ENCODE assay signal across 8 cellular contexts in genomic region chr14:75521415-75522199, GRCh38. TPM values are rescaled to one million over a fixed set of nuclear protein-coding genes. Genes with fewer than 3 reads are reported as not detected.
DNase-seq lines count a peak whose midpoint lies in the region; ATAC-seq and TF ChIP-seq lines count a peak whose summit lies in the region.

No MANE protein-coding gene starts in this region.

- TF ChIP-seq CTCF in endodermal cell (conservative IDR thresholded peaks at IDR 0.05), result no peak
- no peak for TF ChIP-seq CTCF in upper lobe of left lung (IDR thresholded peaks at IDR 0.05)

- peaks cover 65% of the 10 kb centered on the region for H3K4me1 Mint-ChIP-seq in activated naive CD4-positive, alpha-beta T cell treated with anti-CD3 and anti-CD28 coated beads, Interleukin-2, amount 10 ng/mL, durations not matched to agents 7 days and 5 days
- peaks cover 20% of the 10 kb centered on the region for H3K4me1 Mint-ChIP-seq in endodermal cell

- no peaks in the 10 kb centered on the region for H3K9me3 ChIP-seq in KOPT-K1 (ENCODE audit: insufficient read depth, low read length, poor library complexity, severe bottlenecking)
- no peaks in the 10 kb centered on the region for H3K9me3 ChIP-seq in endodermal cell (ENCODE audit: control insufficient read depth, low read length)
- no peaks in the 10 kb centered on the region for H3K9me3 ChIP-seq in upper lobe of left lung

- H3K4me3 ChIP-seq in endodermal cell (ENCODE audit: low read length) (no peak overlapping the region), upper lobe of left lung (peak overlapping the region in 1 of 4 donors; percentile 47)

- intact Hi-C loops in Right ventricle myocardium superior (cut with DNase I), result no loop called here

- CTCF ChIA-PET in activated naive CD4-positive, alpha-beta T cell treated with anti-CD3 and anti-CD28 coated beads, Interleukin-2, amount 10 ng/mL, durations not matched to agents 7 days and 5 days (lab: Charles Lee), result interaction anchor here (1.4 to 12.5 kb wide), 6 partner anchors 8 to 45 kb away, joined by 4 to 161 read pairs (median 14); no protein-coding TSS in a partner anchor

- ATAC-seq in upper lobe of left lung (ENCODE audit: low FRiP score in 2 of 2) (no peak), Right ventricle myocardium superior (ENCODE audit: poor library complexity) (no peak)

- H3K9ac ChIP-seq in endodermal cell (ENCODE audit: extremely low read depth, low read length, poor library complexity, severe bottlenecking), result no peak overlapping the region

- no peaks in the 10 kb centered on the region for H3K27me3 ChIP-seq in endodermal cell (ENCODE audit: control insufficient read depth, insufficient read depth, low read length, poor library complexity, severe bottlenecking)
- no peaks in the 10 kb centered on the region for H3K27me3 ChIP-seq in upper lobe of left lung

- DNase-seq in activated naive CD4-positive, alpha-beta T cell treated with anti-CD3 and anti-CD28 coated beads, Interleukin-2, amount 10 ng/mL, durations not matched to agents 7 days and 5 days, result peak; percentile 38
- DNase-seq in activated naive CD4-positive, alpha-beta T cell (lab: John Stamatoyannopoulos, UW), result no peak
- DNase-seq in endodermal cell (no peak), upper lobe of left lung (no peak), Right ventricle myocardium superior (no peak), AG08396 (ENCODE audit: low spot score) (no peak), superior temporal gyrus (ENCODE audit: extremely low spot score) (no peak)

- peak overlapping the region; percentile 99 for H3K27ac Mint-ChIP-seq in activated naive CD4-positive, alpha-beta T cell treated with anti-CD3 and anti-CD28 coated beads, Interleukin-2, amount 10 ng/mL, durations not matched to agents 7 days and 5 days
- peak overlapping the region; percentile 77 for H3K27ac Mint-ChIP-seq in endodermal cell

- 78 to 89% methylated on average over 9 to 11 of the region's 11 CpGs for WGBS in endodermal cell (ENCODE audit: insufficient coverage in 1 of 2, insufficient read length in 1 of 2), 2 experiments
- 50 to 67% methylated on average over 11 of the region's 11 CpGs for WGBS in upper lobe of left lung, 2 donors

- H3K4me3 Mint-ChIP-seq in activated naive CD4-positive, alpha-beta T cell treated with anti-CD3 and anti-CD28 coated beads, Interleukin-2, amount 10 ng/mL, durations not matched to agents 7 days and 5 days, result peak overlapping the region; percentile 99
- no peak overlapping the region for H3K4me3 Mint-ChIP-seq in endodermal cell

- no peak for TF ChIP-seq EP300 in upper lobe of left lung (IDR thresholded peaks at IDR 0.05)

- H3K9me3 Mint-ChIP-seq in activated naive CD4-positive, alpha-beta T cell treated with anti-CD3 and anti-CD28 coated beads, Interleukin-2, amount 10 ng/mL, durations not matched to agents 7 days and 5 days, result no peaks in the 10 kb centered on the region
- no peaks in the 10 kb centered on the region for H3K9me3 Mint-ChIP-seq in endodermal cell

- TF ChIP-seq POLR2A in upper lobe of left lung (IDR thresholded peaks at IDR 0.05), result no peak

- H3K36me3 ChIP-seq in KOPT-K1 (ENCODE audit: insufficient read depth, low read length), result peaks cover 18% of the 10 kb centered on the region
- H3K36me3 ChIP-seq in endodermal cell (ENCODE audit: control insufficient read depth, insufficient read depth, low read length), result no peaks in the 10 kb centered on the region
- H3K36me3 ChIP-seq in upper lobe of left lung, result no peaks in the 10 kb centered on the region

- H3K27ac ChIP-seq in KOPT-K1 (ENCODE audit: low read depth, low read length, poor library complexity, severe bottlenecking) (peak overlapping the region; percentile 86), endodermal cell (ENCODE audit: low read depth, low read length) (no peak overlapping the region), upper lobe of left lung (peak overlapping the region; percentile 57 to 90 (median 80))

- H3K36me3 Mint-ChIP-seq in activated naive CD4-positive, alpha-beta T cell treated with anti-CD3 and anti-CD28 coated beads, Interleukin-2, amount 10 ng/mL, durations not matched to agents 7 days and 5 days, result peaks cover 37% of the 10 kb centered on the region
- H3K36me3 Mint-ChIP-seq in endodermal cell (ENCODE audit: low read depth), result no peaks in the 10 kb centered on the region

- H3K27me3 Mint-ChIP-seq in activated naive CD4-positive, alpha-beta T cell treated with anti-CD3 and anti-CD28 coated beads, Interleukin-2, amount 10 ng/mL, durations not matched to agents 7 days and 5 days, result peaks cover 4% of the 10 kb centered on the region
- H3K27me3 Mint-ChIP-seq in endodermal cell (ENCODE audit: insufficient read depth), result peaks cover 4% of the 10 kb centered on the region

- H3K4me1 ChIP-seq in endodermal cell (ENCODE audit: control insufficient read depth, insufficient read depth, low read length) (peaks cover 14% of the 10 kb centered on the region), upper lobe of left lung (peaks cover 19 to 48% (median 32%) of the 10 kb centered on the region in 4 donors)

RNA-seq across cellular contexts. Expression of gene BATF, which starts 0.7 kb away (rescaled TPM):
- total RNA-seq in endodermal cell (not detected), upper lobe of left lung (10 to 100 TPM in 5 of 6 donors, 1 to 10 TPM in 1; 5.4 to 25.1 (median 10.8) TPM), Right ventricle myocardium superior (0.62 TPM)
- not detected for polyA plus RNA-seq in endodermal cell (2013, experiment 1 of 2)
- not detected for polyA plus RNA-seq in endodermal cell (2013, experiment 2 of 2)

RNA-seq across cellular contexts. Expression of gene FLVCR2, which starts 56.8 kb away (rescaled TPM):
- total RNA-seq in endodermal cell, result 1 to 10 TPM; 6.2 to 8.9 TPM
- 4.7 TPM for polyA plus RNA-seq in endodermal cell (2013, experiment 1 of 2)
- 4.8 TPM for polyA plus RNA-seq in endodermal cell (2013, experiment 2 of 2)
- total RNA-seq in upper lobe of left lung, result 10 to 100 TPM; 19.4 to 41.3 (median 31.8) TPM
- total RNA-seq in Right ventricle myocardium superior, result 2.1 TPM
